21 cellular contexts compared by ENCODE assay signal in genomic region chr4:52622564-52622963, GRCh38. TPM values are rescaled to one million over a fixed set of nuclear protein-coding genes. Genes with fewer than 3 reads are reported as not detected.
DNase-seq lines count a peak whose midpoint lies in the region; ATAC-seq, FAIRE-seq and TF ChIP-seq lines count a peak whose summit lies in the region.
"Had no signal": no experiment of that assay in that cellular context is flagged by ENCODE, and none has a peak within 500 bp of the region (broad histone marks: within the 10 kb centered on the region; RNA-seq: fewer than 3 reads in every experiment).

No MANE protein-coding gene starts in this region.

- CTCF ChIA-PET in mammary epithelial cell (lab: Charles Lee; ENCODE audit: low non-redundant PET): no interaction called here

- H3K9me3 ChIP-seq in mammary epithelial cell (replicated peaks; ENCODE audit: insufficient read depth, low read length) (no peaks in the 10 kb centered on the region), breast epithelium (no peaks in the 10 kb centered on the region)
- H3K9me3 ChIP-seq: BLaER1 treated with 17β-estradiol and CSF1 and Interleukin-3, amounts not matched to agents 10 nM and 100 nM had no signal

- H3K9ac ChIP-seq in mammary epithelial cell (ENCODE audit: insufficient read depth, low read length): no peak overlapping the region
- H3K9ac ChIP-seq: BLaER1 treated with 17β-estradiol and CSF1 and Interleukin-3, amounts not matched to agents 10 nM and 100 nM had no signal

- H3K4me1 ChIP-seq in mammary epithelial cell (ENCODE audit: insufficient read depth, low read length) (no peaks in the 10 kb centered on the region), breast epithelium (no peaks in the 10 kb centered on the region), foreskin keratinocyte (peaks cover 12% of the 10 kb centered on the region)
- H3K4me1 ChIP-seq: BLaER1 treated with 17β-estradiol and CSF1 and Interleukin-3, amounts not matched to agents 10 nM and 100 nM had no signal

- TF ChIP-seq CTCF in mammary epithelial cell (conservative IDR thresholded peaks at IDR 0.05 in 1 of 2, IDR thresholded peaks at IDR 0.05 in 1 of 2; ENCODE audit: extremely low read depth in 1 of 2, insufficient read depth in 1 of 2, low read depth in 1 of 2, low read length in 2 of 2): no peak
- TF ChIP-seq CTCF in breast epithelium (IDR thresholded peaks at IDR 0.05): no peak
- TF ChIP-seq CTCF in bronchial epithelial cell (IDR thresholded peaks at IDR 0.05; ENCODE audit: insufficient read depth, low read length, severe bottlenecking): no peak
- no peak for TF ChIP-seq CTCF in foreskin keratinocyte (conservative IDR thresholded peaks at IDR 0.05)

- 67% methylated on average over 3 of the region's 3 CpGs for WGBS in mammary epithelial cell (ENCODE audit: low coverage, missing lambda C conversion rate)

- H3K36me3 ChIP-seq in mammary epithelial cell (ENCODE audit: insufficient read depth, low read length): peaks cover 4% of the 10 kb centered on the region
- H3K36me3 ChIP-seq in breast epithelium: no peaks in the 10 kb centered on the region
- peaks cover 1% of the 10 kb centered on the region for H3K36me3 ChIP-seq in bronchial epithelial cell (ENCODE audit: control insufficient read depth, insufficient read depth, low read length)

- H3K27me3 ChIP-seq in mammary epithelial cell (ENCODE audit: insufficient read depth, low read length) (no peaks in the 10 kb centered on the region), breast epithelium (no peaks in the 10 kb centered on the region), bronchial epithelial cell (ENCODE audit: control insufficient read depth, insufficient read depth, low read length) (no peaks in the 10 kb centered on the region), foreskin keratinocyte (no peaks in the 10 kb centered on the region)
- H3K27me3 ChIP-seq: BLaER1 treated with 17β-estradiol and CSF1 and Interleukin-3, amounts not matched to agents 10 nM and 100 nM had no signal

- no peak overlapping the region for H2AFZ ChIP-seq in mammary epithelial cell (ENCODE audit: low read depth, low read length)
- H2AFZ ChIP-seq: GM23338 had no signal

- no peak for TF ChIP-seq POLR2A in breast epithelium (IDR thresholded peaks at IDR 0.05)

- H3K79me2 ChIP-seq in mammary epithelial cell (ENCODE audit: insufficient read depth, low read length): peaks cover 4% of the 10 kb centered on the region

- FAIRE-seq in bronchial epithelial cell (lab: Jason Lieb, UNC): no peak
- FAIRE-seq: GM12891, H54, HepG2, HTR-8/SVneo had no signal

- no peak overlapping the region for H3K27ac ChIP-seq in mammary epithelial cell (ENCODE audit: insufficient read depth, low read depth, low read length)
- H3K27ac ChIP-seq in breast epithelium: no peak overlapping the region
- H3K27ac ChIP-seq in foreskin keratinocyte: no peak overlapping the region
- H3K27ac ChIP-seq: BLaER1 treated with 17β-estradiol and CSF1 and Interleukin-3, amounts not matched to agents 10 nM and 100 nM had no signal

- no peaks in the 10 kb centered on the region for H4K20me1 ChIP-seq in mammary epithelial cell (ENCODE audit: insufficient read depth, low read length)
- H4K20me1 ChIP-seq: BLaER1 treated with 17β-estradiol and CSF1 and Interleukin-3, amounts not matched to agents 10 nM and 100 nM had no signal

- no peak overlapping the region for H3K4me2 ChIP-seq in mammary epithelial cell (ENCODE audit: insufficient read depth, low read depth, low read length)
- H3K4me2 ChIP-seq: BLaER1 treated with 17β-estradiol and CSF1 and Interleukin-3, amounts not matched to agents 10 nM and 100 nM; GM23338 had no signal

- in situ Hi-C loops in mammary epithelial cell (cut with MboI; ENCODE audit: low sequenced_read_pairs in 2 of 2): no loop called here

- H3K4me3 ChIP-seq in mammary epithelial cell (replicated peaks in 1 of 3; ENCODE audit: insufficient read depth in 1 of 3, low read depth in 2 of 3, low read length in 3 of 3) (no peak overlapping the region), breast epithelium (no peak overlapping the region), bronchial epithelial cell (ENCODE audit: low read depth, low read length) (no peak overlapping the region)
- H3K4me3 ChIP-seq: BLaER1 treated with 17β-estradiol and CSF1 and Interleukin-3, amounts not matched to agents 10 nM and 100 nM; GM23338 had no signal

- intact Hi-C loops in mammary epithelial cell (cut with micrococcal nuclease): no loop called here
- intact Hi-C loops in breast epithelium (cut with DNase I; ENCODE audit: low total_unique reads): loop anchor here (5.0 kb wide), 1 partner anchor 440 kb away; no protein-coding TSS in a partner anchor

- BruUV-seq in mammary epithelial cell (replicated peaks; lab: Mats Ljungman, UMichigan): no TSS peak

- peak; percentile 44 for DNase-seq in mammary epithelial cell
- DNase-seq in breast epithelium (ENCODE audit: low spot score in 2 of 2): no peak
- peak; percentile 72 for DNase-seq in bronchial epithelial cell (ENCODE audit: low read depth)
- DNase-seq in foreskin keratinocyte: peak; percentile 57 to 72
- no peak for DNase-seq in NCI-H510A treated with DMSO at 0.1 percent for 48 hours (lab: John Stamatoyannopoulos, UW)
- DNase-seq in MV-4-11 (lab: John Stamatoyannopoulos, UW): no peak
- no peak for DNase-seq in HUDEP-2 (lab: John Stamatoyannopoulos, UW; ENCODE audit: unreplicated experiment in 76 of 76)
- DNase-seq: Calu3; CD8-positive, alpha-beta T cell; DMS 273 treated with DMSO at 0.1 percent for 48 hours; DMS53; DND-41; EL; HCEC 1CT; HFFc6 had no signal

- dilution Hi-C loops in mammary epithelial cell (cut with HindIII; ENCODE audit: low sequenced_read_pairs): no loop called here

- ATAC-seq in foreskin keratinocyte: peak; percentile 54
- ATAC-seq: CD8-positive, alpha-beta T cell; GM23338; HepG2 had no signal

RNA-seq across cellular contexts. Expression of gene USP46, which starts 36.5 kb away (rescaled TPM):
- total RNA-seq in mammary epithelial cell: 10 to 100 TPM; 15.2 to 24.9 TPM
- polyA plus RNA-seq in mammary epithelial cell: 7.3 TPM
- 25.9 TPM for polyA minus RNA-seq in mammary epithelial cell
- total RNA-seq in breast epithelium: 10 to 100 TPM in 2 of 3 donors, 1 to 10 TPM in 1; 8.0 to 16.8 (median 14.1) TPM
- total RNA-seq in bronchial epithelial cell: 14.7 and 17.2 TPM in 2 replicates
- 14.7 and 14.9 TPM in 2 replicates for total RNA-seq in foreskin keratinocyte
- polyA plus RNA-seq in foreskin keratinocyte: 3.9 and 4.4 TPM in 2 replicates

Comparison
In these comparisons a context has a peak if more than half of its experiments do, and no peak if none do; other contexts are left out.
1. DNase-seq: peak in mammary epithelial cell (single experiment), bronchial epithelial cell (single experiment) and foreskin keratinocyte (2 of 2); none in breast epithelium (0 of 2), NCI-H510A treated with DMSO at 0.1 percent for 48 hours (single experiment), MV-4-11 (single experiment) and HUDEP-2 (0 of 76).